Comparison of ENCODE assay signal across 9 cellular contexts in the genomic region with DNA sequence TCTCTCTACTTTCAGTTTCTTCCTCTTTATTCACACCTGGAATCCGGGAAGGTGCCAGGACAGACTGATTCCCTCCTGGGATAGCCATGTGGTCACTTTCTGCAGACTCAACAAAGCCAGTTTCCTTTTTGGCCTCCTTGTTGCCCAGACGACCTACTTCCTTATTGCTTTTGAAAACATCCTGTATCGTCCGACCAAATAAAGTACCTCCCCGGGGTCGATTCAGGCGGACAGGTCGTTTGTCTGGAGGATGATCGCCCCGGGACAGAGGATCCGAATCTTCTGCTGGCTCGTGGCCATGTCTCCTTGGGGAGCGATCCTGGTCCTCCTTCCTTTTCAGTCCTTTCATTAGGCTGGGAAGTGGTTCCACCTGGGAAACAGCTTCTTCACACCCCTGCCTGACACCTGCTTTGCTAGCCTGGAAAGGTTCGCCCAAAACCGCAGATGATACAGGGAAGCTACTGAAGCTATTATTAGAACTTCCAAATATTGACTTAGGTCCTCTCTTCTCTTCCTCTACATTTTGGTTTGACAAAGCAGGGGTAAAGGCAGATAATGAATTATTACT. TPM values are rescaled to one million over a fixed set of nuclear protein-coding genes. Genes with fewer than 3 reads are reported as not detected.
DNase-seq lines count a peak whose midpoint lies in the region; ATAC-seq and TF ChIP-seq lines count a peak whose summit lies in the region.
"Had no signal": no experiment of that assay in that cellular context is flagged by ENCODE, and none has a peak within 500 bp of the region (broad histone marks: within the 10 kb centered on the region; RNA-seq: fewer than 3 reads in every experiment).

No MANE protein-coding gene starts in this region.

- DNase-seq in NCI-H510A treated with DMSO at 0.1 percent for 48 hours (lab: John Stamatoyannopoulos, UW) (peak; percentile 44), NCI-H510A (lab: John Stamatoyannopoulos, UW) (no peak), NT2/D1 (ENCODE audit: low read depth, low spot score) (no peak), dermis microvascular lymphatic vessel endothelial cell (ENCODE audit: low read depth in 2 of 2) (peak; percentile 14 to 66), psoas muscle (no peak), OCI-M1 (lab: John Stamatoyannopoulos, UW) (no peak), globus pallidus (ENCODE audit: low spot score) (no peak)
- DNase-seq: NCI-H187 treated with DMSO at 0.1 percent for 48 hours had no signal

- no peaks in the 10 kb centered on the region for H3K27me3 ChIP-seq in NT2/D1 (ENCODE audit: insufficient read depth, insufficient read length)
- H3K27me3 ChIP-seq in psoas muscle (ENCODE audit: insufficient read depth in 3 of 3, low read length in 2 of 3): no peaks in the 10 kb centered on the region

- ATAC-seq in psoas muscle (no peak), GM19452 (IDR thresholded peaks at IDR 0.05; ENCODE audit: unreplicated experiment) (no peak)

- H3K36me3 ChIP-seq in NT2/D1 (ENCODE audit: insufficient read depth, insufficient read length, low read length) (peaks cover 67% of the 10 kb centered on the region), psoas muscle (ENCODE audit: insufficient read depth in 1 of 2, low read depth in 1 of 2) (peaks cover 3 to 77% of the 10 kb centered on the region in 2 donors)

- peaks cover 8% of the 10 kb centered on the region for H3K4me1 ChIP-seq in NT2/D1 (ENCODE audit: insufficient read depth, insufficient read length)
- H3K4me1 ChIP-seq in psoas muscle: peaks cover 51% of the 10 kb centered on the region

- H3K27ac ChIP-seq in psoas muscle: no peak overlapping the region

- no peaks in the 10 kb centered on the region for H3K9me3 ChIP-seq in NT2/D1 (ENCODE audit: insufficient read depth, low read length)
- no peaks in the 10 kb centered on the region for H3K9me3 ChIP-seq in psoas muscle

- 66 to 70% (median 70%) methylated on average over 15 of the region's 15 CpGs for WGBS in psoas muscle, 3 donors

- peak overlapping the region; percentile 25 for H3K4me3 ChIP-seq in NT2/D1 (ENCODE audit: insufficient read length, low read depth)
- peak overlapping the region; percentile 93 for H3K4me3 ChIP-seq in psoas muscle

- TF ChIP-seq CTCF in psoas muscle (IDR thresholded peaks at IDR 0.05): no peak

- peak overlapping the region; percentile 65 for H3K9ac ChIP-seq in NT2/D1 (ENCODE audit: insufficient read length, low read depth)

- intact Hi-C loops in psoas muscle (cut with DNase I): loop anchor here (10.0 kb wide), 2 partner anchors 51 to 139 kb away; no protein-coding TSS in a partner anchor

RNA-seq across cellular contexts. Expression of a gene that starts 1.2 kb away (rescaled TPM):
- total RNA-seq in dermis microvascular lymphatic vessel endothelial cell: 51.2 and 69.3 TPM in 2 replicates
- total RNA-seq in psoas muscle: 100 to 1,000 TPM in 1 of 4 donors, 10 to 100 TPM in 3; 70.4 to 102 (median 89.7) TPM
- 100 to 1,000 TPM in 1 of 3 donors, 10 to 100 TPM in 2; 44.0 to 104 (median 49.6) TPM for polyA plus RNA-seq in psoas muscle

RNA-seq across cellular contexts. Expression of a gene that starts 2.0 kb away (rescaled TPM):
- total RNA-seq in dermis microvascular lymphatic vessel endothelial cell: 5.3 and 7.5 TPM in 2 replicates
- total RNA-seq in psoas muscle: 10 to 100 TPM in 1 of 4 donors, 1 to 10 TPM in 3; 4.7 to 11.0 (median 7.1) TPM
- 10 to 100 TPM; 12.2 to 18.2 (median 14.8) TPM for polyA plus RNA-seq in psoas muscle

RNA-seq across cellular contexts. Expression of a gene that starts 39.5 kb away (rescaled TPM):
- total RNA-seq in dermis microvascular lymphatic vessel endothelial cell (2.0 and 3.3 TPM in 2 replicates), psoas muscle (1 to 10 TPM in 3 of 4 donors, under 1 TPM in 1; 0.49 to 3.0 (median 1.1) TPM)
- polyA plus RNA-seq in psoas muscle: 1 to 10 TPM in 1 of 3 donors, under 1 TPM in 2; 0.38 to 2.3 (median 0.47) TPM

RNA-seq across cellular contexts. Expression of a gene that starts 39.8 kb away (rescaled TPM):
- total RNA-seq in dermis microvascular lymphatic vessel endothelial cell (14.0 and 14.9 TPM in 2 replicates), psoas muscle (100 to 1,000 TPM in 3 of 4 donors, 10 to 100 TPM in 1; 99.4 to 642 (median 295) TPM)
- 100 to 1,000 TPM; 118 to 294 (median 248) TPM for polyA plus RNA-seq in psoas muscle

RNA-seq across cellular contexts. Expression of a gene that starts 55.6 kb away (rescaled TPM):
- 55.0 and 61.0 TPM in 2 replicates for total RNA-seq in dermis microvascular lymphatic vessel endothelial cell
- 10 to 100 TPM; 24.8 to 31.5 (median 30.4) TPM for total RNA-seq in psoas muscle
- polyA plus RNA-seq in psoas muscle: 10 to 100 TPM; 10.7 to 19.3 (median 14.4) TPM

Comparison
In these comparisons a context has a peak if more than half of its experiments do, and no peak if none do; other contexts are left out.
1. DNase-seq: peak in NCI-H510A treated with DMSO at 0.1 percent for 48 hours (single experiment) and dermis microvascular lymphatic vessel endothelial cell (2 of 2); none in NCI-H510A (single experiment), NT2/D1 (single experiment), psoas muscle (0 of 2), OCI-M1 (single experiment) and globus pallidus (single experiment).